ENCODE assay signal across 8 cellular contexts in the genomic region with DNA sequence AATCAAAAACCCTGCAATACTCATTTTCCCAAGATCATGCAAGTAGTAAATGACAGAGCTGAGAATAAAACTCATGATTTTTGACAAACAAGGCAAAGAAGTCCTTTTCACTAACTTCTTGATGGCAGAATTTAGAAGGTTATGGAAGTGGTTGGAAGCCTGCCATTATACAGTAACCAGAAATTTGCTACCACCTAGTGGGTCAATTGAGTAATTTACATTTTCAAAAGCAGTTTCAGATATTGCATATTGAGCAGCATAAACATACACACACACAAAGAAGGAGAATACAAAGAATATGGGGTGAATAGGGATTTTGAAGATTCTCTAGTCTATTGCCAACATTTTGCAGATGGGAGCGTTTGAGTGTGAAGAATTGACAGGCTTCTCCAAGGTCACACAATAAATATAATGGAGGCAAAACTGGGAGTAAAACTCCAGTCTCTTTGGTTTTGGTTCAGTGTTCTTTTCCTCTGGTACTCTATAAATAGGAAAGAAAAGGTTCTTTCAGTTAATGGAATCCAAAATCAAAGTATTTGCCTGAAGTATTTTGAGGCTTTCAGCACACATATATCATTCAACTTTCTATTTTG.
DNase-seq lines count a peak whose midpoint lies in the region; ATAC-seq, FAIRE-seq and TF ChIP-seq lines count a peak whose summit lies in the region.

No MANE protein-coding gene starts in this region.

- no peak overlapping the region for H3K27ac ChIP-seq in AG04450 (ENCODE audit: low read depth, low read length)

- H3K4me1 Mint-ChIP-seq in chondrocyte (ENCODE audit: low read depth): peaks cover 12% of the 10 kb centered on the region

- H3K4me3 Mint-ChIP-seq in chondrocyte (ENCODE audit: unreplicated experiment): no peak overlapping the region

- H3K27ac Mint-ChIP-seq in chondrocyte (ENCODE audit: unreplicated experiment): no peak overlapping the region

- DNase-seq in AG04450 (ENCODE audit: low read depth, low spot score): peak; percentile 59
- DNase-seq in GM12892 (ENCODE audit: insufficient read length): no peak
- DNase-seq in NCI-H526 treated with DMSO at 0.1 percent for 48 hours (lab: John Stamatoyannopoulos, UW): peak; percentile 18
- no peak for DNase-seq in chondrocyte (ENCODE audit: low spot score)
- DNase-seq in midbrain (lab: John Stamatoyannopoulos, UW): peak; percentile 64
- DNase-seq in effector CD8-positive, alpha-beta T cell (lab: John Stamatoyannopoulos, UW): no peak

- H3K9me3 Mint-ChIP-seq in chondrocyte (ENCODE audit: low read depth): peaks cover 5% of the 10 kb centered on the region

- H3K9me3 ChIP-seq in AG04450 (ENCODE audit: control insufficient read depth, insufficient read depth, low read length): no peaks in the 10 kb centered on the region

- no peak for TF ChIP-seq POLR2A in GM12892 (IDR thresholded peaks at IDR 0.05; ENCODE audit: low read depth, low read length)

- ATAC-seq in HG03103 (IDR thresholded peaks at IDR 0.05; ENCODE audit: low read depth, unreplicated experiment) (peak; percentile 69), GM19023 (IDR thresholded peaks at IDR 0.05; ENCODE audit: unreplicated experiment) (no peak)

- CTCF ChIA-PET in AG04450 (lab: Charles Lee): interaction anchor here (0.6 to 4.4 kb wide), 9 partner anchors 10 to 1062 kb away, joined by 3 to 54 read pairs (median 7); no protein-coding TSS in a partner anchor

- H3K4me3 ChIP-seq in AG04450 (ENCODE audit: low read depth, low read length): no peak overlapping the region

- POLR2A ChIA-PET in AG04450 (lab: Yijun Ruan, JAX): no interaction called here

- no peaks in the 10 kb centered on the region for H3K36me3 Mint-ChIP-seq in chondrocyte (ENCODE audit: low read depth)

- H3K27me3 Mint-ChIP-seq in chondrocyte (ENCODE audit: low read depth): peaks cover 14% of the 10 kb centered on the region

- FAIRE-seq in GM12892 (lab: Jason Lieb, UNC): peak; percentile 79

- H3K27me3 ChIP-seq in AG04450 (ENCODE audit: control insufficient read depth, insufficient read depth, low read length): peaks cover 2% of the 10 kb centered on the region

- TF ChIP-seq CTCF in AG04450 (IDR thresholded peaks at IDR 0.05; ENCODE audit: low read depth, low read length): peak; percentile 64
- peak; percentile 89 for TF ChIP-seq CTCF in chondrocyte (IDR thresholded peaks at IDR 0.05)

Comparison
In these comparisons a context has a peak if more than half of its experiments do, and no peak if none do; other contexts are left out.
1. DNase-seq: peak in AG04450 (single experiment), NCI-H526 treated with DMSO at 0.1 percent for 48 hours (single experiment) and midbrain (single experiment); none in GM12892 (single experiment), chondrocyte (single experiment) and effector CD8-positive, alpha-beta T cell (single experiment).